Comparison of ENCODE assay signal across 10 cellular contexts in genomic region chr1:236063551-236063918, GRCh38. TPM values are rescaled to one million over a fixed set of nuclear protein-coding genes. Genes with fewer than 3 reads are reported as not detected.
DNase-seq lines count a peak whose midpoint lies in the region; ATAC-seq and TF ChIP-seq lines count a peak whose summit lies in the region.
"Had no signal": no experiment of that assay in that cellular context is flagged by ENCODE, and none has a peak within 500 bp of the region (broad histone marks: within the 10 kb centered on the region; RNA-seq: fewer than 3 reads in every experiment).

No MANE protein-coding gene starts in this region.

- H3K4me1 ChIP-seq in heart right ventricle (peaks cover 6 to 86% (median 65%) of the 10 kb centered on the region in 9 donors), urinary bladder (ENCODE audit: insufficient read depth) (no peaks in the 10 kb centered on the region)

- no peak for ATAC-seq in heart right ventricle
- ATAC-seq in Right ventricle myocardium superior (ENCODE audit: poor library complexity): no peak
- no peak for ATAC-seq in effector memory CD8-positive, alpha-beta T cell (replicated peaks)
- ATAC-seq in naive B cell (ENCODE audit: low read depth in 2 of 2): no peak

- no peak for DNase-seq in heart right ventricle
- DNase-seq in Right ventricle myocardium superior: no peak
- no peak for DNase-seq in effector memory CD8-positive, alpha-beta T cell
- no peak for DNase-seq in naive B cell
- no peak for DNase-seq in islet precursor cell
- DNase-seq in activated CD8-positive, alpha-beta memory T cell treated with anti-CD3 and anti-CD28 coated beads, Interleukin-2, amount 50 U/mL, for 48 hours: no peak
- DNase-seq in Ammon's horn (ENCODE audit: low spot score): no peak
- DNase-seq: DMS 273 treated with DMSO at 0.1 percent for 48 hours, SHP77 treated with DMSO at 0.1 percent for 48 hours had no signal

- 30 to 43% methylated on average over 6 of the region's 6 CpGs for WGBS in heart right ventricle, 2 donors
- 26% methylated on average over 6 of the region's 6 CpGs for WGBS in urinary bladder

- peaks cover 0 to 33% (median 0%) of the 10 kb centered on the region in 7 donors for H3K27me3 ChIP-seq in heart right ventricle

- H3K4me3 ChIP-seq in heart right ventricle (peak overlapping the region; percentile 61 to 98 (median 88)), urinary bladder (ENCODE audit: low read depth, low read length) (peak overlapping the region; percentile 97)

- H3K4me3 Mint-ChIP-seq in effector memory CD8-positive, alpha-beta T cell: peak overlapping the region; percentile 63 to 68
- H3K4me3 Mint-ChIP-seq in naive B cell: peak overlapping the region in 7 of 8 donors; percentile 69 to 86 (median 77)

- H3K27ac ChIP-seq in heart right ventricle (peak overlapping the region; percentile 89 to 100 (median 98)), urinary bladder (ENCODE audit: low read depth) (peak overlapping the region; percentile 99)

- no peaks in the 10 kb centered on the region for H3K9me3 Mint-ChIP-seq in effector memory CD8-positive, alpha-beta T cell
- peaks cover 0 to 2% (median 0%) of the 10 kb centered on the region in 7 donors for H3K9me3 Mint-ChIP-seq in naive B cell

- H3K36me3 ChIP-seq in heart right ventricle (peaks cover 0 to 24% (median 10%) of the 10 kb centered on the region in 9 donors), urinary bladder (ENCODE audit: insufficient read depth) (no peaks in the 10 kb centered on the region)

- H3K9me3 ChIP-seq in heart right ventricle: no peaks in the 10 kb centered on the region

- no peak overlapping the region for H3K27ac Mint-ChIP-seq in effector memory CD8-positive, alpha-beta T cell
- peak overlapping the region in 2 of 6 donors; percentile 78 to 83 for H3K27ac Mint-ChIP-seq in naive B cell

- H3K36me3 Mint-ChIP-seq in effector memory CD8-positive, alpha-beta T cell (ENCODE audit: insufficient read depth): no peaks in the 10 kb centered on the region
- H3K36me3 Mint-ChIP-seq in naive B cell: no peaks in the 10 kb centered on the region

- no peak for TF ChIP-seq CTCF in heart right ventricle (IDR thresholded peaks at IDR 0.05)

- H3K27me3 Mint-ChIP-seq in effector memory CD8-positive, alpha-beta T cell: peaks cover 14 to 60% of the 10 kb centered on the region in 2 donors
- peaks cover 25 to 48% (median 38%) of the 10 kb centered on the region in 3 donors for H3K27me3 Mint-ChIP-seq in naive B cell

- H3K4me1 Mint-ChIP-seq in effector memory CD8-positive, alpha-beta T cell (ENCODE audit: low read depth in 2 of 2): peaks cover 14 to 17% of the 10 kb centered on the region in 2 donors
- peaks cover 20 to 32% (median 30%) of the 10 kb centered on the region in 3 donors for H3K4me1 Mint-ChIP-seq in naive B cell

- intact Hi-C loops in heart right ventricle (cut with DNase I) (loop anchor here in 4 of 10 donors (5.0 to 10.0 kb wide), 4 partner anchors 41 to 196 kb away; partner anchors contain the start of gene LYST (in 1 of the 4)), Right ventricle myocardium superior (cut with DNase I) (no loop called here)

RNA-seq across cellular contexts. Expression of gene NID1, which starts 1.4 kb away (rescaled TPM):
- total RNA-seq in heart right ventricle (100 to 1,000 TPM in 1 of 10 donors, 10 to 100 TPM in 9; 33.5 to 120 (median 44.4) TPM), Right ventricle myocardium superior (51.2 TPM), urinary bladder (158 TPM)
- polyA plus RNA-seq in heart right ventricle (10 to 100 TPM; 30.2 to 68.9 TPM), naive B cell (ENCODE audit: low read depth in 6 of 6) (not detected), urinary bladder (207 TPM)
